ENCODE assay signal across 14 cellular contexts in genomic region chr15:31081568-31082250, GRCh38. TPM values are rescaled to one million over a fixed set of nuclear protein-coding genes. Genes with fewer than 3 reads are reported as not detected.
DNase-seq lines count a peak whose midpoint lies in the region; ATAC-seq and TF ChIP-seq lines count a peak whose summit lies in the region.
"Had no signal": no experiment of that assay in that cellular context is flagged by ENCODE, and none has a peak within 500 bp of the region (broad histone marks: within the 10 kb centered on the region; RNA-seq: fewer than 3 reads in every experiment).

No MANE protein-coding gene starts in this region.

- H3K4me2 ChIP-seq in Loucy (ENCODE audit: low read depth, low read length, poor library complexity, severe bottlenecking) (no peak overlapping the region), neuronal stem cell (ENCODE audit: insufficient read depth, low read length, poor library complexity, severe bottlenecking) (no peak overlapping the region), mesendoderm (ENCODE audit: low read length) (no peak overlapping the region)

- no peaks in the 10 kb centered on the region for H3K9me3 Mint-ChIP-seq in activated CD4-positive, alpha-beta T cell treated with anti-CD3 and anti-CD28 coated beads for 36 hours (ENCODE audit: low read depth)
- H3K9me3 Mint-ChIP-seq in activated CD4-positive, alpha-beta T cell treated with anti-CD3 and anti-CD28 coated beads, Interleukin-2, amount 10 ng/mL, durations not matched to agents 24 days and 14 days: no peaks in the 10 kb centered on the region
- peaks cover under 1% of the 10 kb centered on the region for H3K9me3 Mint-ChIP-seq in mesothelial cell of epicardium
- H3K9me3 Mint-ChIP-seq: central memory CD8-positive, alpha-beta T cell; nephron had no signal

- no peaks in the 10 kb centered on the region for H4K20me1 ChIP-seq in Loucy (ENCODE audit: insufficient read depth, low read length, poor library complexity, severe bottlenecking)

- H4K8ac ChIP-seq in neuronal stem cell (ENCODE audit: low read depth, low read length) (no peak overlapping the region), mesendoderm (ENCODE audit: low read depth, low read length) (no peak overlapping the region)

- no peak overlapping the region for H2BK12ac ChIP-seq in neuronal stem cell (ENCODE audit: low read length)

- no peak overlapping the region for H3K4me3 Mint-ChIP-seq in activated CD4-positive, alpha-beta T cell treated with anti-CD3 and anti-CD28 coated beads for 36 hours
- no peak overlapping the region for H3K4me3 Mint-ChIP-seq in activated CD4-positive, alpha-beta T cell treated with anti-CD3 and anti-CD28 coated beads, Interleukin-2, amount 10 ng/mL, durations not matched to agents 24 days and 14 days
- no peak overlapping the region for H3K4me3 Mint-ChIP-seq in mesothelial cell of epicardium
- H3K4me3 Mint-ChIP-seq: central memory CD8-positive, alpha-beta T cell; nephron had no signal

- H2BK120ac ChIP-seq in neuronal stem cell (ENCODE audit: low read depth, low read length) (no peak overlapping the region), mesendoderm (ENCODE audit: low read depth, low read length) (no peak overlapping the region)

- H3K27me3 ChIP-seq in Loucy (ENCODE audit: insufficient read depth, low read length, poor library complexity, severe bottlenecking) (no peaks in the 10 kb centered on the region), neuronal stem cell (ENCODE audit: control insufficient read depth in 3 of 3, insufficient read depth in 3 of 3, low read depth in 1 of 3, low read length in 3 of 3) (peaks cover 0 to 2% (median 0%) of the 10 kb centered on the region in 3 experiments), H7 (ENCODE audit: control insufficient read depth, insufficient read depth, low read length) (no peaks in the 10 kb centered on the region; the same call in 1 of the 2 replicates), mesendoderm (ENCODE audit: insufficient read depth, low read length, poor library complexity) (no peaks in the 10 kb centered on the region)
- H3K27me3 ChIP-seq: uterus had no signal

- DNase-seq in activated CD4-positive, alpha-beta T cell treated with anti-CD3 and anti-CD28 coated beads for 36 hours: no peak
- no peak for DNase-seq in activated CD4-positive, alpha-beta T cell treated with anti-CD3 and anti-CD28 coated beads, Interleukin-2, amount 10 ng/mL, durations not matched to agents 24 days and 14 days
- peak; percentile 20 for DNase-seq in amniotic epithelial cell (ENCODE audit: low read depth)
- no peak for DNase-seq in neuronal stem cell (ENCODE audit: low spot score)
- no peak for DNase-seq in mesothelial cell of epicardium (ENCODE audit: low spot score in 2 of 2, unreplicated experiment in 2 of 2)
- DNase-seq in H7: no peak
- DNase-seq in mesendoderm: no peak
- DNase-seq: GF-D8, NCI-H1436 treated with DMSO at 0.1 percent for 48 hours, small intestine, uterus had no signal

- H3K79me1 ChIP-seq in neuronal stem cell (ENCODE audit: low read depth, low read length) (no peaks in the 10 kb centered on the region), mesendoderm (ENCODE audit: low read length) (no peaks in the 10 kb centered on the region)

- no peaks in the 10 kb centered on the region for H3F3A ChIP-seq in Loucy (ENCODE audit: low read depth)

- intact Hi-C loops in activated CD4-positive, alpha-beta T cell treated with anti-CD3 and anti-CD28 coated beads for 36 hours (cut with DNase I, micrococcal nuclease): no loop called here
- intact Hi-C loops in activated CD4-positive, alpha-beta T cell treated with anti-CD3 and anti-CD28 coated beads, Interleukin-2, amount 10 ng/mL, durations not matched to agents 24 days and 14 days (cut with micrococcal nuclease): no loop called here

- peaks cover 24% of the 10 kb centered on the region for H3K4me1 ChIP-seq in Loucy (ENCODE audit: insufficient read depth, low read length, poor library complexity, severe bottlenecking)
- peaks cover 0 to 11% of the 10 kb centered on the region in 2 donors for H3K4me1 ChIP-seq in neuronal stem cell (ENCODE audit: control insufficient read depth in 2 of 2, insufficient read depth in 1 of 2, low read depth in 1 of 2, low read length in 2 of 2)
- H3K4me1 ChIP-seq in mesendoderm (ENCODE audit: control insufficient read depth, low read depth, low read length): peaks cover 5% of the 10 kb centered on the region
- H3K4me1 ChIP-seq: uterus had no signal

- no peaks in the 10 kb centered on the region for H3K79me2 ChIP-seq in Loucy (ENCODE audit: insufficient read depth, low read length)
- H3K79me2 ChIP-seq in mesendoderm (ENCODE audit: control insufficient read depth, insufficient read depth, low read length): no peaks in the 10 kb centered on the region

- H3K27me3 Mint-ChIP-seq in activated CD4-positive, alpha-beta T cell treated with anti-CD3 and anti-CD28 coated beads for 36 hours: peaks cover 16% of the 10 kb centered on the region
- peaks cover 24% of the 10 kb centered on the region for H3K27me3 Mint-ChIP-seq in activated CD4-positive, alpha-beta T cell treated with anti-CD3 and anti-CD28 coated beads, Interleukin-2, amount 10 ng/mL, durations not matched to agents 24 days and 14 days
- peaks cover 2% of the 10 kb centered on the region for H3K27me3 Mint-ChIP-seq in mesothelial cell of epicardium (ENCODE audit: low read depth)

- peak; percentile 19 for ATAC-seq in activated CD4-positive, alpha-beta T cell treated with anti-CD3 and anti-CD28 coated beads for 36 hours

- H3K18ac ChIP-seq in neuronal stem cell (ENCODE audit: low read length): peak overlapping the region; percentile 63
- H3K18ac ChIP-seq in mesendoderm (ENCODE audit: low read length): no peak overlapping the region

- H4K5ac ChIP-seq in mesendoderm (ENCODE audit: low read length): no peak overlapping the region

- H3K36me3 Mint-ChIP-seq in activated CD4-positive, alpha-beta T cell treated with anti-CD3 and anti-CD28 coated beads for 36 hours (ENCODE audit: low read depth): no peaks in the 10 kb centered on the region
- no peaks in the 10 kb centered on the region for H3K36me3 Mint-ChIP-seq in activated CD4-positive, alpha-beta T cell treated with anti-CD3 and anti-CD28 coated beads, Interleukin-2, amount 10 ng/mL, durations not matched to agents 24 days and 14 days (ENCODE audit: low read depth)
- H3K36me3 Mint-ChIP-seq in mesothelial cell of epicardium: no peaks in the 10 kb centered on the region

- WGBS in neuronal stem cell (ENCODE audit: extremely low coverage in 2 of 2, insufficient read length in 2 of 2, insufficient replicate concordance in 1 of 2), 2 donors: no CpG with 5 or more reads among the region's 6 CpGs
- no CpG with 5 or more reads among the region's 6 CpGs for WGBS in mesendoderm (ENCODE audit: extremely low coverage, insufficient coverage, low lambda C conversion rate)

- H2BK5ac ChIP-seq in neuronal stem cell (ENCODE audit: low read length) (no peak overlapping the region), mesendoderm (ENCODE audit: low read length) (no peak overlapping the region)

- H2AFZ ChIP-seq in Loucy (ENCODE audit: low read length) (0 out of 2 replicates have a peak overlapping the region, but pooled peaks have one; percentile 26), neuronal stem cell (ENCODE audit: low read length) (no peak overlapping the region)

- H3K9me3 ChIP-seq in Loucy (ENCODE audit: insufficient read depth, low read depth, low read length) (no peaks in the 10 kb centered on the region), neuronal stem cell (replicated peaks in 1 of 2; ENCODE audit: control insufficient read depth in 2 of 2, insufficient read depth in 1 of 2, low read depth in 1 of 2, low read length in 2 of 2) (no peaks in the 10 kb centered on the region)
- H3K9me3 ChIP-seq: uterus had no signal

- H3K4me3 ChIP-seq in Loucy (ENCODE audit: low read length, poor library complexity, severe bottlenecking): no peak overlapping the region
- H3K4me3 ChIP-seq in neuronal stem cell (ENCODE audit: low read length in 2 of 2): no peak overlapping the region
- H3K4me3 ChIP-seq in H7 (ENCODE audit: insufficient read depth, low read depth, low read length): no peak overlapping the region
- no peak overlapping the region for H3K4me3 ChIP-seq in mesendoderm (ENCODE audit: low read length)

- H3K56ac ChIP-seq in mesendoderm (ENCODE audit: low read length): no peak overlapping the region

- H3K4ac ChIP-seq in neuronal stem cell (ENCODE audit: low read length) (no peak overlapping the region), mesendoderm (ENCODE audit: low read depth, low read length) (no peak overlapping the region)

- H2AK5ac ChIP-seq in neuronal stem cell (ENCODE audit: low read depth, low read length) (peak overlapping the region; percentile 42), mesendoderm (ENCODE audit: low read length) (no peak overlapping the region)

- POLR2A ChIA-PET in activated CD4-positive, alpha-beta T cell treated with anti-CD3 and anti-CD28 coated beads for 36 hours (lab: Charles Lee): no interaction called here

- H3K36me3 ChIP-seq in Loucy (ENCODE audit: insufficient read depth, low read length): no peaks in the 10 kb centered on the region
- no peaks in the 10 kb centered on the region for H3K36me3 ChIP-seq in neuronal stem cell (replicated peaks in 1 of 2; ENCODE audit: control insufficient read depth in 2 of 2, insufficient read depth in 2 of 2, low read length in 2 of 2)
- no peaks in the 10 kb centered on the region for H3K36me3 ChIP-seq in H7 (replicated peaks; ENCODE audit: control insufficient read depth, insufficient read depth, low read length)
- H3K36me3 ChIP-seq in mesendoderm (ENCODE audit: control insufficient read depth, insufficient read depth, low read length): no peaks in the 10 kb centered on the region
- H3K36me3 ChIP-seq: uterus had no signal

- TF ChIP-seq CTCF in Loucy (conservative IDR thresholded peaks at IDR 0.05; ENCODE audit: low read length) (no peak), mesothelial cell of epicardium (IDR thresholded peaks at IDR 0.05; ENCODE audit: unreplicated experiment) (no peak)

- H2BK15ac ChIP-seq in neuronal stem cell (ENCODE audit: low read length) (peak overlapping the region; percentile 64), mesendoderm (replicated peaks; ENCODE audit: low read depth) (no peak overlapping the region)

- no peak overlapping the region for H3K27ac Mint-ChIP-seq in activated CD4-positive, alpha-beta T cell treated with anti-CD3 and anti-CD28 coated beads for 36 hours
- H3K27ac Mint-ChIP-seq in activated CD4-positive, alpha-beta T cell treated with anti-CD3 and anti-CD28 coated beads, Interleukin-2, amount 10 ng/mL, durations not matched to agents 24 days and 14 days: no peak overlapping the region
- H3K27ac Mint-ChIP-seq in mesothelial cell of epicardium: no peak overlapping the region
- H3K27ac Mint-ChIP-seq: nephron had no signal

- no peak overlapping the region for H3K27ac ChIP-seq in neuronal stem cell (replicated peaks; ENCODE audit: low read length)
- no peak overlapping the region for H3K27ac ChIP-seq in mesendoderm (ENCODE audit: low read depth, low read length)
- H3K27ac ChIP-seq: uterus had no signal

- H3K4me1 Mint-ChIP-seq in activated CD4-positive, alpha-beta T cell treated with anti-CD3 and anti-CD28 coated beads for 36 hours: peaks cover 2% of the 10 kb centered on the region
- H3K4me1 Mint-ChIP-seq in activated CD4-positive, alpha-beta T cell treated with anti-CD3 and anti-CD28 coated beads, Interleukin-2, amount 10 ng/mL, durations not matched to agents 24 days and 14 days: peaks cover 7% of the 10 kb centered on the region
- peaks cover 5% of the 10 kb centered on the region for H3K4me1 Mint-ChIP-seq in mesothelial cell of epicardium

- CTCF ChIA-PET in activated CD4-positive, alpha-beta T cell treated with anti-CD3 and anti-CD28 coated beads for 36 hours (lab: Charles Lee): no interaction called here

- H3K9me2 ChIP-seq in Loucy (replicated peaks; ENCODE audit: low read depth, low read length): no peaks in the 10 kb centered on the region

- no peak overlapping the region for H3K23ac ChIP-seq in neuronal stem cell (ENCODE audit: low read depth, low read length, poor library complexity)
- no peak overlapping the region for H3K23ac ChIP-seq in mesendoderm (ENCODE audit: low read length)

- H3K9ac ChIP-seq in Loucy (ENCODE audit: low read depth, low read length, poor library complexity, severe bottlenecking) (no peak overlapping the region), neuronal stem cell (ENCODE audit: low read depth, low read length, poor library complexity) (no peak overlapping the region), mesendoderm (ENCODE audit: low read length) (no peak overlapping the region)

- H3K14ac ChIP-seq in neuronal stem cell (ENCODE audit: low read length): no peak overlapping the region

- H4K91ac ChIP-seq in neuronal stem cell (ENCODE audit: low read depth, low read length, poor library complexity): no peak overlapping the region

RNA-seq across cellular contexts. Expression of gene TRPM1, which starts 19.8 kb away (rescaled TPM):
- total RNA-seq in activated CD4-positive, alpha-beta T cell treated with anti-CD3 and anti-CD28 coated beads for 36 hours: not detected
- total RNA-seq in activated CD4-positive, alpha-beta T cell treated with anti-CD3 and anti-CD28 coated beads, Interleukin-2, amount 10 ng/mL, durations not matched to agents 24 days and 14 days: not detected in 2 replicates
- not detected for polyA plus RNA-seq in neuronal stem cell (2013, experiment 1 of 2)
- polyA plus RNA-seq in neuronal stem cell (2013, experiment 2 of 2): not detected
- total RNA-seq in mesothelial cell of epicardium: not detected in 3 replicates
- total RNA-seq in H7 (2014; rRNA removed; shearing (Covaris generic)): 0.48 and 0.89 TPM in 2 replicates
- 0.21 TPM for polyA plus RNA-seq in mesendoderm (2013, experiment 1 of 2)
- polyA plus RNA-seq in mesendoderm (2013, experiment 2 of 2): 0.27 TPM
- total RNA-seq: uterus had no signal
